Comparison of ENCODE assay signal across 1 cellular context in the genomic region with DNA sequence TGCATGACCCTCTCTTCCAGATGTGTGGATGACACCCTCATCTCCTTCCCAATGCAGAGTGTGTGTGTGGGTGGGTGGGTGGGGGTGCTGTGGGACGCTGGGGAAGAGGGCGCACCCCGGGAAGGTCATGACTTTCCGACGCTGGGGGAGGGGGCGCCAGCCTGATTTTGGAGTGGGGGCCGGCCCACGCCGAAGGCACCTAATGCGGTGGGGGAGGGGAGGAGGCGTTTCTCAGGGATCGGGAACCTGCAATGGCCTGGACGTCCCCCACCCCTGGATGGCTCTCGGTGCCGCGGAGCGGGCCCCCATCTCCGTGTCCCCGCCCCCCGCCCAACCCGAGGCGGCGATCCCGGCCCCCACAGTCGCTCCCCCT.
TF ChIP-seq lines count a peak whose summit lies in the region.

No MANE protein-coding gene starts in this region.

TF ChIP-seq in GM12878, 131 proteins besides CTCF, POLR2A, EP300 and RAD21 (continued from another document):
- TF ChIP-seq, protein P1, sequence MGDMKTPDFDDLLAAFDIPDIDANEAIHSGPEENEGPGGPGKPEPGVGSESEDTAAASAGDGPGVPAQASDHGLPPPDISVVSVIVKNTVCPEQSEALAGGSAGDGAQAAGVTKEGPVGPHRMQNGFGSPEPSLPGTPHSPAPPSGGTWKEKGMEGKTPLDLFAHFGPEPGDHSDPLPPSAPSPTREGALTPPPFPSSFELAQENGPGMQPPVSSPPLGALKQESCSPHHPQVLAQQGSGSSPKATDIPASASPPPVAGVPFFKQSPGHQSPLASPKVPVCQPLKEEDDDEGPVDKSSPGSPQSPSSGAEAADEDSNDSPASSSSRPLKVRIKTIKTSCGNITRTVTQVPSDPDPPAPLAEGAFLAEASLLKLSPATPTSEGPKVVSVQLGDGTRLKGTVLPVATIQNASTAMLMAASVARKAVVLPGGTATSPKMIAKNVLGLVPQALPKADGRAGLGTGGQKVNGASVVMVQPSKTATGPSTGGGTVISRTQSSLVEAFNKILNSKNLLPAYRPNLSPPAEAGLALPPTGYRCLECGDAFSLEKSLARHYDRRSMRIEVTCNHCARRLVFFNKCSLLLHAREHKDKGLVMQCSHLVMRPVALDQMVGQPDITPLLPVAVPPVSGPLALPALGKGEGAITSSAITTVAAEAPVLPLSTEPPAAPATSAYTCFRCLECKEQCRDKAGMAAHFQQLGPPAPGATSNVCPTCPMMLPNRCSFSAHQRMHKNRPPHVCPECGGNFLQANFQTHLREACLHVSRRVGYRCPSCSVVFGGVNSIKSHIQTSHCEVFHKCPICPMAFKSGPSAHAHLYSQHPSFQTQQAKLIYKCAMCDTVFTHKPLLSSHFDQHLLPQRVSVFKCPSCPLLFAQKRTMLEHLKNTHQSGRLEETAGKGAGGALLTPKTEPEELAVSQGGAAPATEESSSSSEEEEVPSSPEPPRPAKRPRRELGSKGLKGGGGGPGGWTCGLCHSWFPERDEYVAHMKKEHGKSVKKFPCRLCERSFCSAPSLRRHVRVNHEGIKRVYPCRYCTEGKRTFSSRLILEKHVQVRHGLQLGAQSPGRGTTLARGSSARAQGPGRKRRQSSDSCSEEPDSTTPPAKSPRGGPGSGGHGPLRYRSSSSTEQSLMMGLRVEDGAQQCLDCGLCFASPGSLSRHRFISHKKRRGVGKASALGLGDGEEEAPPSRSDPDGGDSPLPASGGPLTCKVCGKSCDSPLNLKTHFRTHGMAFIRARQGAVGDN (IDR thresholded peaks at IDR 0.05): no peak
- TF ChIP-seq SREBF2 (IDR thresholded peaks at IDR 0.05; ENCODE audit: low read length) (no peak), TCF7 (IDR thresholded peaks at IDR 0.05; ENCODE audit: borderline replicate concordance) (no peak), ZSCAN29 (IDR thresholded peaks at IDR 0.05) (no peak), MTA3 (IDR thresholded peaks at IDR 0.05; ENCODE audit: borderline replicate concordance, low read length) (no peak), SIX5 (IDR thresholded peaks at IDR 0.05; ENCODE audit: low read depth, low read length, severe bottlenecking) (no peak), NFYA (IDR thresholded peaks at IDR 0.05; ENCODE audit: borderline replicate concordance, low read depth, low read length) (no peak), SIN3A (IDR thresholded peaks at IDR 0.05; ENCODE audit: low read depth, low read length) (no peak), KLF5 (IDR thresholded peaks at IDR 0.05; ENCODE audit: partially characterized antibody) (no peak), KDM1A (IDR thresholded peaks at IDR 0.05; ENCODE audit: borderline replicate concordance) (no peak)
- TF ChIP-seq, protein P2, sequence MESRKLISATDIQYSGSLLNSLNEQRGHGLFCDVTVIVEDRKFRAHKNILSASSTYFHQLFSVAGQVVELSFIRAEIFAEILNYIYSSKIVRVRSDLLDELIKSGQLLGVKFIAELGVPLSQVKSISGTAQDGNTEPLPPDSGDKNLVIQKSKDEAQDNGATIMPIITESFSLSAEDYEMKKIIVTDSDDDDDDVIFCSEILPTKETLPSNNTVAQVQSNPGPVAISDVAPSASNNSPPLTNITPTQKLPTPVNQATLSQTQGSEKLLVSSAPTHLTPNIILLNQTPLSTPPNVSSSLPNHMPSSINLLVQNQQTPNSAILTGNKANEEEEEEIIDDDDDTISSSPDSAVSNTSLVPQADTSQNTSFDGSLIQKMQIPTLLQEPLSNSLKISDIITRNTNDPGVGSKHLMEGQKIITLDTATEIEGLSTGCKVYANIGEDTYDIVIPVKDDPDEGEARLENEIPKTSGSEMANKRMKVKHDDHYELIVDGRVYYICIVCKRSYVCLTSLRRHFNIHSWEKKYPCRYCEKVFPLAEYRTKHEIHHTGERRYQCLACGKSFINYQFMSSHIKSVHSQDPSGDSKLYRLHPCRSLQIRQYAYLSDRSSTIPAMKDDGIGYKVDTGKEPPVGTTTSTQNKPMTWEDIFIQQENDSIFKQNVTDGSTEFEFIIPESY (IDR thresholded peaks at IDR 0.05): no peak
- TF ChIP-seq, protein P3, sequence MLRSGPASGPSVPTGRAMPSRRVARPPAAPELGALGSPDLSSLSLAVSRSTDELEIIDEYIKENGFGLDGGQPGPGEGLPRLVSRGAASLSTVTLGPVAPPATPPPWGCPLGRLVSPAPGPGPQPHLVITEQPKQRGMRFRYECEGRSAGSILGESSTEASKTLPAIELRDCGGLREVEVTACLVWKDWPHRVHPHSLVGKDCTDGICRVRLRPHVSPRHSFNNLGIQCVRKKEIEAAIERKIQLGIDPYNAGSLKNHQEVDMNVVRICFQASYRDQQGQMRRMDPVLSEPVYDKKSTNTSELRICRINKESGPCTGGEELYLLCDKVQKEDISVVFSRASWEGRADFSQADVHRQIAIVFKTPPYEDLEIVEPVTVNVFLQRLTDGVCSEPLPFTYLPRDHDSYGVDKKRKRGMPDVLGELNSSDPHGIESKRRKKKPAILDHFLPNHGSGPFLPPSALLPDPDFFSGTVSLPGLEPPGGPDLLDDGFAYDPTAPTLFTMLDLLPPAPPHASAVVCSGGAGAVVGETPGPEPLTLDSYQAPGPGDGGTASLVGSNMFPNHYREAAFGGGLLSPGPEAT (IDR thresholded peaks at IDR 0.05; ENCODE audit: low read depth): no peak
- TF ChIP-seq, protein P4, sequence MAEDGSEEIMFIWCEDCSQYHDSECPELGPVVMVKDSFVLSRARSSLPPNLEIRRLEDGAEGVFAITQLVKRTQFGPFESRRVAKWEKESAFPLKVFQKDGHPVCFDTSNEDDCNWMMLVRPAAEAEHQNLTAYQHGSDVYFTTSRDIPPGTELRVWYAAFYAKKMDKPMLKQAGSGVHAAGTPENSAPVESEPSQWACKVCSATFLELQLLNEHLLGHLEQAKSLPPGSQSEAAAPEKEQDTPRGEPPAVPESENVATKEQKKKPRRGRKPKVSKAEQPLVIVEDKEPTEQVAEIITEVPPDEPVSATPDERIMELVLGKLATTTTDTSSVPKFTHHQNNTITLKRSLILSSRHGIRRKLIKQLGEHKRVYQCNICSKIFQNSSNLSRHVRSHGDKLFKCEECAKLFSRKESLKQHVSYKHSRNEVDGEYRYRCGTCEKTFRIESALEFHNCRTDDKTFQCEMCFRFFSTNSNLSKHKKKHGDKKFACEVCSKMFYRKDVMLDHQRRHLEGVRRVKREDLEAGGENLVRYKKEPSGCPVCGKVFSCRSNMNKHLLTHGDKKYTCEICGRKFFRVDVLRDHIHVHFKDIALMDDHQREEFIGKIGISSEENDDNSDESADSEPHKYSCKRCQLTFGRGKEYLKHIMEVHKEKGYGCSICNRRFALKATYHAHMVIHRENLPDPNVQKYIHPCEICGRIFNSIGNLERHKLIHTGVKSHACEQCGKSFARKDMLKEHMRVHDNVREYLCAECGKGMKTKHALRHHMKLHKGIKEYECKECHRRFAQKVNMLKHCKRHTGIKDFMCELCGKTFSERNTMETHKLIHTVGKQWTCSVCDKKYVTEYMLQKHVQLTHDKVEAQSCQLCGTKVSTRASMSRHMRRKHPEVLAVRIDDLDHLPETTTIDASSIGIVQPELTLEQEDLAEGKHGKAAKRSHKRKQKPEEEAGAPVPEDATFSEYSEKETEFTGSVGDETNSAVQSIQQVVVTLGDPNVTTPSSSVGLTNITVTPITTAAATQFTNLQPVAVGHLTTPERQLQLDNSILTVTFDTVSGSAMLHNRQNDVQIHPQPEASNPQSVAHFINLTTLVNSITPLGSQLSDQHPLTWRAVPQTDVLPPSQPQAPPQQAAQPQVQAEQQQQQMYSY (CRISPR knock-in tag; IDR thresholded peaks at IDR 0.05): no peak
- TF ChIP-seq, protein P5, sequence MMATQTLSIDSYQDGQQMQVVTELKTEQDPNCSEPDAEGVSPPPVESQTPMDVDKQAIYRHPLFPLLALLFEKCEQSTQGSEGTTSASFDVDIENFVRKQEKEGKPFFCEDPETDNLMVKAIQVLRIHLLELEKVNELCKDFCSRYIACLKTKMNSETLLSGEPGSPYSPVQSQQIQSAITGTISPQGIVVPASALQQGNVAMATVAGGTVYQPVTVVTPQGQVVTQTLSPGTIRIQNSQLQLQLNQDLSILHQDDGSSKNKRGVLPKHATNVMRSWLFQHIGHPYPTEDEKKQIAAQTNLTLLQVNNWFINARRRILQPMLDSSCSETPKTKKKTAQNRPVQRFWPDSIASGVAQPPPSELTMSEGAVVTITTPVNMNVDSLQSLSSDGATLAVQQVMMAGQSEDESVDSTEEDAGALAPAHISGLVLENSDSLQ (IDR thresholded peaks at IDR 0.05): no peak
- TF ChIP-seq, protein P6, sequence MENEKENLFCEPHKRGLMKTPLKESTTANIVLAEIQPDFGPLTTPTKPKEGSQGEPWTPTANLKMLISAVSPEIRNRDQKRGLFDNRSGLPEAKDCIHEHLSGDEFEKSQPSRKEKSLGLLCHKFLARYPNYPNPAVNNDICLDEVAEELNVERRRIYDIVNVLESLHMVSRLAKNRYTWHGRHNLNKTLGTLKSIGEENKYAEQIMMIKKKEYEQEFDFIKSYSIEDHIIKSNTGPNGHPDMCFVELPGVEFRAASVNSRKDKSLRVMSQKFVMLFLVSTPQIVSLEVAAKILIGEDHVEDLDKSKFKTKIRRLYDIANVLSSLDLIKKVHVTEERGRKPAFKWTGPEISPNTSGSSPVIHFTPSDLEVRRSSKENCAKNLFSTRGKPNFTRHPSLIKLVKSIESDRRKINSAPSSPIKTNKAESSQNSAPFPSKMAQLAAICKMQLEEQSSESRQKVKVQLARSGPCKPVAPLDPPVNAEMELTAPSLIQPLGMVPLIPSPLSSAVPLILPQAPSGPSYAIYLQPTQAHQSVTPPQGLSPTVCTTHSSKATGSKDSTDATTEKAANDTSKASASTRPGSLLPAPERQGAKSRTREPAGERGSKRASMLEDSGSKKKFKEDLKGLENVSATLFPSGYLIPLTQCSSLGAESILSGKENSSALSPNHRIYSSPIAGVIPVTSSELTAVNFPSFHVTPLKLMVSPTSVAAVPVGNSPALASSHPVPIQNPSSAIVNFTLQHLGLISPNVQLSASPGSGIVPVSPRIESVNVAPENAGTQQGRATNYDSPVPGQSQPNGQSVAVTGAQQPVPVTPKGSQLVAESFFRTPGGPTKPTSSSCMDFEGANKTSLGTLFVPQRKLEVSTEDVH (IDR thresholded peaks at IDR 0.05; ENCODE audit: low read depth, partially characterized antibody): no peak
